ENCODE assay signal across 26 cellular contexts in the genomic region with DNA sequence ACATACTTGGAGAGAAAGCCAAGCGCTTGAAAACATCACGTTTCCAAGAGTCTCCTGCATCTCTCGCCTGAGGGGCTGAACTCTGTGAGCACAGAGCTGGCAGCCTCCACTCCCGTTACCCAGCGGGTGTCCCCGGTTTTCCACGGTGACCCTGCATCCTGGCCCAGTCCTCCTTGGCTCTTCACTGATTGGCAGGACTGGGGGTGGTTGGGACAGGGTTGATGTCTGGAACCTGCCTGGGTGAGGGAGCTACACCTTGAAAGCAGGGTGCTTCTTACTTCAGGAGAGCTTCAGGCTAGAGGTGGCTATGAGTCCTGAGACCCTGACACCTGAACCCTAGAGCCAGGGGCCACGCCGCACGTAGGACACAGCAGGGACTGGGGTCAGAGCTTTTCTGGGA.
"Had no signal": no experiment of that assay in that cellular context is flagged by ENCODE, and none has a peak within 500 bp of the region (broad histone marks: within the 10 kb centered on the region; RNA-seq: fewer than 3 reads in every experiment).

No MANE protein-coding gene starts in this region.

- H3K27me3 Mint-ChIP-seq: activated CD4-positive, alpha-beta memory T cell treated with anti-CD3 and anti-CD28 coated beads, Interleukin-2, amount 10 ng/mL, durations not matched to agents 7 days and 5 days; activated CD4-positive, alpha-beta T cell treated with anti-CD3 and anti-CD28 coated beads, Interleukin-2, amount 10 ng/mL, durations not matched to agents 24 days and 14 days; activated naive CD8-positive, alpha-beta T cell had no signal

- H3K27ac Mint-ChIP-seq: activated CD4-positive, alpha-beta memory T cell treated with anti-CD3 and anti-CD28 coated beads, Interleukin-2, amount 10 ng/mL, durations not matched to agents 7 days and 5 days; activated CD4-positive, alpha-beta T cell treated with anti-CD3 and anti-CD28 coated beads, Interleukin-2, amount 10 ng/mL, durations not matched to agents 24 days and 14 days; activated CD8-positive, alpha-beta memory T cell treated with anti-CD3 and anti-CD28 coated beads, Interleukin-2, amount 10 ng/mL, durations not matched to agents 7 days and 5 days; activated naive CD8-positive, alpha-beta T cell; endodermal cell; mesothelial cell of epicardium; naive thymus-derived CD8-positive, alpha-beta T cell; T-cell; T-helper 2 cell treated with Interferon-gamma antibody and Interleukin-4, amounts not matched to agents 5 μg/mL and 100 μg/mL, for 36 hours had no signal

- H3K27ac ChIP-seq: adrenal gland, epithelial cell of prostate, parathyroid adenoma, right lobe of liver, thyroid gland, VCaP had no signal

- H3K4me3 ChIP-seq: adrenal gland, lung, right lobe of liver, smooth muscle cell, thyroid gland had no signal

- H3K4me1 ChIP-seq: adrenal gland, parathyroid adenoma, right lobe of liver had no signal

- DNase-seq: activated CD4-positive, alpha-beta memory T cell treated with anti-CD3 and anti-CD28 coated beads, Interleukin-2, amount 10 ng/mL, durations not matched to agents 7 days and 5 days; activated CD4-positive, alpha-beta T cell treated with anti-CD3 and anti-CD28 coated beads, Interleukin-2, amount 10 ng/mL, durations not matched to agents 24 days and 14 days; activated CD8-positive, alpha-beta memory T cell treated with anti-CD3 and anti-CD28 coated beads, Interleukin-2, amount 10 ng/mL, durations not matched to agents 7 days and 5 days; activated gamma-delta T cell treated with Interleukin-2 at 50 U/mL for 16 hours; activated T-cell treated with anti-CD3 and anti-CD28 coated beads for 4 hours; cortex of kidney; endodermal cell; nucleus accumbens; stimulated activated CD4-positive, alpha-beta T cell treated with anti-CD3 and anti-CD28 coated beads, Interleukin-2, amount 100 ng/mL, for 48 hours; stimulated activated CD8-positive, alpha-beta memory T cell treated with anti-CD3 and anti-CD28 coated beads, Interleukin-4, amount 100 ng/mL, for 48 hours; stimulated activated naive CD4-positive, alpha-beta T cell; T-cell; thyroid gland had no signal

- H3K36me3 Mint-ChIP-seq: activated CD8-positive, alpha-beta memory T cell treated with anti-CD3 and anti-CD28 coated beads, Interleukin-2, amount 10 ng/mL, durations not matched to agents 7 days and 5 days; activated naive CD8-positive, alpha-beta T cell; mesothelial cell of epicardium; naive thymus-derived CD8-positive, alpha-beta T cell; T-cell had no signal

- H3K36me3 ChIP-seq: adrenal gland, right lobe of liver, thyroid gland had no signal

- H3K4me1 Mint-ChIP-seq: activated CD4-positive, alpha-beta memory T cell treated with anti-CD3 and anti-CD28 coated beads, Interleukin-2, amount 10 ng/mL, durations not matched to agents 7 days and 5 days; activated CD4-positive, alpha-beta T cell treated with anti-CD3 and anti-CD28 coated beads, Interleukin-2, amount 10 ng/mL, durations not matched to agents 24 days and 14 days; activated CD8-positive, alpha-beta memory T cell treated with anti-CD3 and anti-CD28 coated beads, Interleukin-2, amount 10 ng/mL, durations not matched to agents 7 days and 5 days; central memory CD8-positive, alpha-beta T cell; T-cell had no signal

- H3K9me3 Mint-ChIP-seq: activated CD4-positive, alpha-beta memory T cell treated with anti-CD3 and anti-CD28 coated beads, Interleukin-2, amount 10 ng/mL, durations not matched to agents 7 days and 5 days; activated CD4-positive, alpha-beta T cell treated with anti-CD3 and anti-CD28 coated beads, Interleukin-2, amount 10 ng/mL, durations not matched to agents 24 days and 14 days; central memory CD8-positive, alpha-beta T cell; endodermal cell; mesothelial cell of epicardium; T-helper 2 cell treated with Interferon-gamma antibody and Interleukin-4, amounts not matched to agents 5 μg/mL and 100 μg/mL, for 36 hours had no signal

- H3K4me3 Mint-ChIP-seq: activated CD4-positive, alpha-beta memory T cell treated with anti-CD3 and anti-CD28 coated beads, Interleukin-2, amount 10 ng/mL, durations not matched to agents 7 days and 5 days; activated CD4-positive, alpha-beta T cell treated with anti-CD3 and anti-CD28 coated beads, Interleukin-2, amount 10 ng/mL, durations not matched to agents 24 days and 14 days; activated CD8-positive, alpha-beta memory T cell treated with anti-CD3 and anti-CD28 coated beads, Interleukin-2, amount 10 ng/mL, durations not matched to agents 7 days and 5 days; activated naive CD8-positive, alpha-beta T cell; central memory CD8-positive, alpha-beta T cell; endodermal cell; mesothelial cell of epicardium; naive thymus-derived CD8-positive, alpha-beta T cell; T-cell; T-helper 2 cell treated with Interferon-gamma antibody and Interleukin-4, amounts not matched to agents 5 μg/mL and 100 μg/mL, for 36 hours had no signal

- H3K27me3 ChIP-seq: adrenal gland, right lobe of liver, thyroid gland had no signal

- H3K9me3 ChIP-seq: adrenal gland, right lobe of liver, thyroid gland had no signal

- ATAC-seq: activated CD4-positive, CD25-positive, alpha-beta regulatory T cell treated with anti-CD3 and anti-CD28 coated beads, Interleukin-2, amount 50 U/mL, for 24 hours; activated CD8-positive, alpha-beta memory T cell treated with anti-CD3 and anti-CD28 coated beads, Interleukin-2, amount 10 ng/mL, durations not matched to agents 7 days and 5 days; naive thymus-derived CD8-positive, alpha-beta T cell; right lobe of liver; T-cell had no signal
